Comparison of ENCODE assay signal across 10 cellular contexts in genomic region chr2:229445013-229445412, GRCh38.
DNase-seq lines count a peak whose midpoint lies in the region; ATAC-seq and TF ChIP-seq lines count a peak whose summit lies in the region.
"Had no signal": no experiment of that assay in that cellular context is flagged by ENCODE, and none has a peak within 500 bp of the region (broad histone marks: within the 10 kb centered on the region; RNA-seq: fewer than 3 reads in every experiment).

No MANE protein-coding gene starts in this region.

- H3K4me1 ChIP-seq in RWPE2 (ENCODE audit: insufficient read depth, poor library complexity, severe bottlenecking): peaks cover 18% of the 10 kb centered on the region
- no peaks in the 10 kb centered on the region for H3K4me1 ChIP-seq in A673 (ENCODE audit: insufficient read depth, low read length, poor library complexity, severe bottlenecking)

- H3K27ac Mint-ChIP-seq in activated CD8-positive, alpha-beta T cell treated with anti-CD3 and anti-CD28 coated beads for 36 hours: no peak overlapping the region

- no peaks in the 10 kb centered on the region for H3K36me3 Mint-ChIP-seq in activated CD8-positive, alpha-beta T cell treated with anti-CD3 and anti-CD28 coated beads for 36 hours (ENCODE audit: low read depth)

- H3K4me3 Mint-ChIP-seq in activated CD8-positive, alpha-beta T cell treated with anti-CD3 and anti-CD28 coated beads for 36 hours: no peak overlapping the region

- H3K9me3 Mint-ChIP-seq in activated CD8-positive, alpha-beta T cell treated with anti-CD3 and anti-CD28 coated beads for 36 hours: no peaks in the 10 kb centered on the region

- H3K9me3 ChIP-seq in RWPE2 (ENCODE audit: severe bottlenecking) (no peaks in the 10 kb centered on the region), A673 (ENCODE audit: low read depth, low read length, poor library complexity, severe bottlenecking) (no peaks in the 10 kb centered on the region)

- H3K4me3 ChIP-seq in RWPE2 (ENCODE audit: severe bottlenecking) (no peak overlapping the region), A673 (ENCODE audit: low read depth, low read length, poor library complexity, severe bottlenecking) (no peak overlapping the region)

- no peaks in the 10 kb centered on the region for H3K36me3 ChIP-seq in RWPE2 (ENCODE audit: low read depth)
- no peaks in the 10 kb centered on the region for H3K36me3 ChIP-seq in A673 (ENCODE audit: insufficient read depth, low read length, poor library complexity, severe bottlenecking)

- TF ChIP-seq CTCF in RWPE2 (IDR thresholded peaks at IDR 0.05; ENCODE audit: poor library complexity, severe bottlenecking) (peak; percentile 42), A673 (conservative IDR thresholded peaks at IDR 0.05; ENCODE audit: low read depth, low read length) (no peak)
- no peak for TF ChIP-seq CTCF in activated CD8-positive, alpha-beta T cell treated with anti-CD3 and anti-CD28 coated beads for 36 hours (IDR thresholded peaks at IDR 0.05)

- H3K4me1 Mint-ChIP-seq in activated CD8-positive, alpha-beta T cell treated with anti-CD3 and anti-CD28 coated beads for 36 hours (ENCODE audit: low read depth): no peaks in the 10 kb centered on the region

- CTCF ChIA-PET in activated CD8-positive, alpha-beta T cell treated with anti-CD3 and anti-CD28 coated beads for 36 hours (lab: Charles Lee): no interaction called here
- CTCF ChIA-PET in A673 (lab: Charles Lee): no interaction called here

- peak; percentile 99 for ATAC-seq in RWPE2 (ENCODE audit: low read depth)
- no peak for ATAC-seq in activated CD8-positive, alpha-beta T cell treated with anti-CD3 and anti-CD28 coated beads for 36 hours

- H3K27me3 Mint-ChIP-seq in activated CD8-positive, alpha-beta T cell treated with anti-CD3 and anti-CD28 coated beads for 36 hours: peaks cover 3% of the 10 kb centered on the region

- POLR2A ChIA-PET in activated CD8-positive, alpha-beta T cell treated with anti-CD3 and anti-CD28 coated beads for 36 hours (lab: Charles Lee): no interaction called here
- POLR2A ChIA-PET in A673 (lab: Charles Lee; ENCODE audit: low non-redundant PET): no interaction called here

- H3K27ac ChIP-seq in RWPE2 (ENCODE audit: poor library complexity, severe bottlenecking): peak overlapping the region; percentile 83
- H3K27ac ChIP-seq in A673 (ENCODE audit: low read depth, low read length, poor library complexity, severe bottlenecking): no peak overlapping the region

- H3K27me3 ChIP-seq in RWPE2 (ENCODE audit: insufficient read depth, poor library complexity, severe bottlenecking) (no peaks in the 10 kb centered on the region), A673 (replicated peaks; ENCODE audit: insufficient read depth, low read depth, low read length, poor library complexity) (no peaks in the 10 kb centered on the region)

- no TSS peak for BruUV-seq in A673 (replicated peaks; lab: Mats Ljungman, UMichigan)

- DNase-seq in C1 segment of cervical spinal cord (lab: John Stamatoyannopoulos, UW) (peak in 11 of 14 donors; percentile 10 to 78 (median 57)), RWPE2 (ENCODE audit: low spot score) (peak; percentile 78), fibroblast of the conjunctiva (ENCODE audit: low read depth) (peak; percentile 98), pons (ENCODE audit: low spot score) (peak; percentile 95), A673 (ENCODE audit: low spot score) (no peak), activated gamma-delta T cell treated with Interleukin-2 at 50 U/mL for 16 hours (no peak)
- DNase-seq in activated CD8-positive, alpha-beta T cell treated with anti-CD3 and anti-CD28 coated beads for 36 hours: no peak
- no peak for DNase-seq in effector CD4-positive, alpha-beta T cell
- DNase-seq: activated T-cell treated with anti-CD3 and anti-CD28 coated beads for 4 hours, KBM-7 had no signal

- intact Hi-C loops in activated CD8-positive, alpha-beta T cell treated with anti-CD3 and anti-CD28 coated beads for 36 hours (cut with micrococcal nuclease): no loop called here
- intact Hi-C loops in A673 (cut with micrococcal nuclease; ENCODE audit: unreplicated experiment): no loop called here

Comparison
In these comparisons a context has a peak if more than half of its experiments do, and no peak if none do; other contexts are left out.
1. DNase-seq: peak in C1 segment of cervical spinal cord (11 of 14), RWPE2 (single experiment), fibroblast of the conjunctiva (single experiment) and pons (single experiment); none in activated CD8-positive, alpha-beta T cell treated with anti-CD3 and anti-CD28 coated beads for 36 hours (single experiment), effector CD4-positive, alpha-beta T cell (single experiment), A673 (single experiment) and activated gamma-delta T cell treated with Interleukin-2 at 50 U/mL for 16 hours (single experiment).